Comparison of ENCODE assay signal across 14 cellular contexts in the genomic region with DNA sequence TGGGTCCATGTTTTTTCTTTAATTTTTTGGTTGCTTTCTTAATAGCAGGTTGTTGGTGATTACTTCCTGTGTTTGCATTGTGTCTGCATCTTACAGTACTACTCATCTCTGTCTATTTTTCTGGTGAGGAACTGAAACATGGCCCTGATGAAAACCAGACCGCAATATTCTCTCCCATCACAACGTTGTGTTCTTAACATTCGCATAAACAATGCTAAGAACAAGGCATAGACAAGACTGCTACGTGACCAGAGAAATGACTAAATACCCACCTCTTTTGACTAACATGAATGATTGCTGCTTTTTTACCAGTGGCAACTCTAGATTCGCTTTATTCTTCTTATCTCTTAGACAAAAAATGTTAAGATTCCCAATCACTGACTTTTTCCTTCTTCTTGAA.
DNase-seq lines count a peak whose midpoint lies in the region; ATAC-seq, FAIRE-seq and TF ChIP-seq lines count a peak whose summit lies in the region.
"Had no signal": no experiment of that assay in that cellular context is flagged by ENCODE, and none has a peak within 500 bp of the region (broad histone marks: within the 10 kb centered on the region; RNA-seq: fewer than 3 reads in every experiment).

No MANE protein-coding gene starts in this region.

- no peaks in the 10 kb centered on the region for H3K4me1 Mint-ChIP-seq in activated T-cell treated with anti-CD3 and anti-CD28 coated beads, Interleukin-2, amount 50 U/mL, for 4 hours (ENCODE audit: low read depth)

- peaks cover 8% of the 10 kb centered on the region for H3K9me3 Mint-ChIP-seq in activated T-cell treated with anti-CD3 and anti-CD28 coated beads, Interleukin-2, amount 50 U/mL, for 4 hours

- peak; percentile 49 to 92; a peak in 3 of 4 replicates for TF ChIP-seq EP300 in GM12878 (IDR thresholded peaks at IDR 0.05; ENCODE audit: borderline replicate concordance in 1 of 2, control insufficient read depth in 1 of 2, low read depth in 2 of 2, low read length in 2 of 2)

- RAD21 ChIA-PET in GM12878 (lab: Charles Lee; ENCODE audit: unreplicated experiment): no interaction called here

- no peaks in the 10 kb centered on the region for H3K4me1 ChIP-seq in GM12878 (ENCODE audit: control insufficient read depth, insufficient read depth, low read length)
- H3K4me1 ChIP-seq: Peyer's patch, tibial nerve had no signal

- H3K27ac ChIP-seq in GM12878 (ENCODE audit: control insufficient read depth, insufficient read depth): no peak overlapping the region
- H3K27ac ChIP-seq: Peyer's patch, tibial nerve had no signal

- no TSS peak for BruUV-seq in GM12878 (replicated peaks; lab: Mats Ljungman, UMichigan)

- H3K27me3 ChIP-seq in GM12878 (replicated peaks in 1 of 2; ENCODE audit: control insufficient read depth in 2 of 2, insufficient read depth in 2 of 2, low read length in 1 of 2): no peaks in the 10 kb centered on the region
- H3K27me3 ChIP-seq: Peyer's patch, tibial nerve had no signal

- SMC1A ChIA-PET in GM12878 (lab: Charles Lee; ENCODE audit: uncharacterized antibody, unreplicated experiment): no interaction called here

- no peak overlapping the region for H2AFZ ChIP-seq in GM12878 (ENCODE audit: control insufficient read depth, low read depth, low read length)

- H3K27me3 Mint-ChIP-seq in activated T-cell treated with anti-CD3 and anti-CD28 coated beads, Interleukin-2, amount 50 U/mL, for 4 hours (ENCODE audit: low read depth): peaks cover 8% of the 10 kb centered on the region

- intact Hi-C loops in GM12878 (cut with micrococcal nuclease; ENCODE audit: unreplicated experiment) (no loop called here), left ventricle myocardium superior (cut with micrococcal nuclease) (no loop called here)

- H3K4me2 ChIP-seq in GM12878 (ENCODE audit: control insufficient read depth, insufficient read depth): peak overlapping the region; percentile 22; the same call in 1 of the 2 replicates

- CTCF ChIA-PET in GM12878 (lab: Yijun Ruan, JAX): no interaction called here

- no peaks in the 10 kb centered on the region for H3K36me3 ChIP-seq in GM12878 (ENCODE audit: control insufficient read depth in 2 of 2, insufficient read depth in 2 of 2, low read length in 1 of 2)
- H3K36me3 ChIP-seq: Peyer's patch, tibial nerve had no signal

- no peak overlapping the region for H3K9ac ChIP-seq in GM12878 (ENCODE audit: control insufficient read depth, insufficient read depth, low read length)

- H3K4me3 Mint-ChIP-seq in activated T-cell treated with anti-CD3 and anti-CD28 coated beads, Interleukin-2, amount 50 U/mL, for 4 hours: no peak overlapping the region

- H3K36me3 Mint-ChIP-seq in activated T-cell treated with anti-CD3 and anti-CD28 coated beads, Interleukin-2, amount 50 U/mL, for 4 hours (ENCODE audit: insufficient read depth): no peaks in the 10 kb centered on the region

- TF ChIP-seq POLR2A in GM12878 (IDR thresholded peaks at IDR 0.05; ENCODE audit: low read depth, low read length): no peak

- no peaks in the 10 kb centered on the region; the same call in 2 of the 3 replicates for H3K9me3 ChIP-seq in GM12878 (replicated peaks; ENCODE audit: control insufficient read depth, insufficient read depth, low read length)
- H3K9me3 ChIP-seq: Peyer's patch, tibial nerve had no signal

- TF ChIP-seq RAD21 in GM12878 (IDR thresholded peaks at IDR 0.05; ENCODE audit: insufficient read depth, low read depth, low read length): no peak

- POLR2A ChIA-PET in GM12878 (lab: Charles Lee): no interaction called here

- no peaks in the 10 kb centered on the region for H3K79me2 ChIP-seq in GM12878 (ENCODE audit: control insufficient read depth, insufficient read depth, low read length)

- TF ChIP-seq CTCF in GM12878 (IDR thresholded peaks at IDR 0.05 in 2 of 3, conservative IDR thresholded peaks at IDR 0.05 in 1 of 3; ENCODE audit: control insufficient read depth in 2 of 3, extremely low read depth in 1 of 3, insufficient read depth in 1 of 3, low read depth in 3 of 3, low read length in 3 of 3): no peak

- 17% methylated on average over 5 of the region's 5 CpGs for WGBS in GM12878 (ENCODE audit: insufficient coverage, insufficient replicate concordance, low lambda C conversion rate, missing lambda C conversion rate)

- H3K4me3 ChIP-seq in GM12878: no peak overlapping the region
- H3K4me3 ChIP-seq: Peyer's patch, tibial nerve had no signal

- H4K20me1 ChIP-seq in GM12878 (ENCODE audit: control insufficient read depth, insufficient read depth): no peaks in the 10 kb centered on the region

- FAIRE-seq in GM12878 (lab: Jason Lieb, UNC): peak; percentile 13
- FAIRE-seq: HepG2 had no signal

- DNase-seq in GM12878 (ENCODE audit: low read depth, low spot score): peak; percentile 80
- DNase-seq in NCI-H128 (lab: John Stamatoyannopoulos, UW; ENCODE audit: unreplicated experiment): no peak
- DNase-seq in left ventricle myocardium superior: no peak
- DNase-seq in activated T-cell treated with anti-CD3 and anti-CD28 coated beads for 4 hours: no peak
- DNase-seq in activated T-cell treated with anti-CD3 and anti-CD28 coated beads, Interleukin-2, amount 50 U/mL, for 4 hours: no peak
- DNase-seq: activated gamma-delta T cell treated with Interleukin-2 at 50 U/mL for 16 hours; occipital lobe; Peyer's patch; stimulated activated CD4-positive, alpha-beta T cell treated with anti-CD3 and anti-CD28 coated beads, Interleukin-2, amount 100 ng/mL, for 48 hours had no signal

- in situ Hi-C loops in GM12878 (cut with MboI): no loop called here

- peak; percentile 97 for ATAC-seq in GM18858 (IDR thresholded peaks at IDR 0.05; ENCODE audit: unreplicated experiment)
- peak; percentile 95 for ATAC-seq in GM21528 (IDR thresholded peaks at IDR 0.05; ENCODE audit: low FRiP score, unreplicated experiment)
- ATAC-seq in HG03095 (IDR thresholded peaks at IDR 0.05; ENCODE audit: unreplicated experiment): peak; percentile 99
- ATAC-seq in GM12878: peak; percentile 97
- ATAC-seq in left ventricle myocardium superior: no peak
- no peak for ATAC-seq in activated T-cell treated with anti-CD3 and anti-CD28 coated beads, Interleukin-2, amount 50 U/mL, for 4 hours
- ATAC-seq: HepG2 had no signal

TF ChIP-seq in GM12878, 131 proteins besides CTCF, POLR2A, EP300 and RAD21 (continues in another document):
- TF ChIP-seq MXI1 (IDR thresholded peaks at IDR 0.05; ENCODE audit: low read depth, low read length) (peak; percentile 47; the same call in 1 of the 2 replicates), GATAD2B (conservative IDR thresholded peaks at IDR 0.05; ENCODE audit: low read depth) (0 out of 2 replicates have a peak, but pooled peaks have one; percentile 41), POLR2AphosphoS2 (IDR thresholded peaks at IDR 0.05; ENCODE audit: low read depth, low read length) (no peak), BCL11A (IDR thresholded peaks at IDR 0.05; ENCODE audit: low read depth, low read length) (peak; percentile 59; the same call in 1 of the 2 replicates), ZNF622 (IDR thresholded peaks at IDR 0.05) (no peak), MYC (IDR thresholded peaks at IDR 0.05; ENCODE audit: insufficient read depth, insufficient read length, insufficient replicate concordance, low read length, severe bottlenecking) (no peak), EZH2 (IDR thresholded peaks at IDR 0.05; ENCODE audit: borderline replicate concordance, control insufficient read depth, low read depth, low read length) (no peak), CBX5 (IDR thresholded peaks at IDR 0.05; ENCODE audit: low read depth) (0 out of 2 replicates have a peak, but pooled peaks have one; percentile 35), KAT2A (conservative IDR thresholded peaks at IDR 0.05; ENCODE audit: control insufficient read depth, low read depth, low read length) (no peak), MEF2A (IDR thresholded peaks at IDR 0.05; ENCODE audit: insufficient read depth, low read depth, low read length) (no peak), GABPA (IDR thresholded peaks at IDR 0.05; ENCODE audit: low read depth) (no peak), PAX8 (IDR thresholded peaks at IDR 0.05) (no peak), FOXK2 (IDR thresholded peaks at IDR 0.05) (no peak), MYB (IDR thresholded peaks at IDR 0.05; ENCODE audit: borderline replicate concordance, low read depth, low read length) (no peak)
- TF ChIP-seq, protein P1, sequence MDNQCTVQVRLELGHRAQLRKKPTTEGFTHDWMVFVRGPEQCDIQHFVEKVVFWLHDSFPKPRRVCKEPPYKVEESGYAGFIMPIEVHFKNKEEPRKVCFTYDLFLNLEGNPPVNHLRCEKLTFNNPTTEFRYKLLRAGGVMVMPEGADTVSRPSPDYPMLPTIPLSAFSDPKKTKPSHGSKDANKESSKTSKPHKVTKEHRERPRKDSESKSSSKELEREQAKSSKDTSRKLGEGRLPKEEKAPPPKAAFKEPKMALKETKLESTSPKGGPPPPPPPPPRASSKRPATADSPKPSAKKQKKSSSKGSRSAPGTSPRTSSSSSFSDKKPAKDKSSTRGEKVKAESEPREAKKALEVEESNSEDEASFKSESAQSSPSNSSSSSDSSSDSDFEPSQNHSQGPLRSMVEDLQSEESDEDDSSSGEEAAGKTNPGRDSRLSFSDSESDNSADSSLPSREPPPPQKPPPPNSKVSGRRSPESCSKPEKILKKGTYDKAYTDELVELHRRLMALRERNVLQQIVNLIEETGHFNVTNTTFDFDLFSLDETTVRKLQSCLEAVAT (IDR thresholded peaks at IDR 0.05): no peak
- TF ChIP-seq, protein P2, sequence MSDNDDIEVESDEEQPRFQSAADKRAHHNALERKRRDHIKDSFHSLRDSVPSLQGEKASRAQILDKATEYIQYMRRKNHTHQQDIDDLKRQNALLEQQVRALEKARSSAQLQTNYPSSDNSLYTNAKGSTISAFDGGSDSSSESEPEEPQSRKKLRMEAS (IDR thresholded peaks at IDR 0.05; ENCODE audit: low read depth, low read length): no peak

Comparison
In these comparisons a context has a peak if more than half of its experiments do, and no peak if none do; other contexts are left out.
1. ATAC-seq: peak in GM18858 (single experiment), GM21528 (single experiment), HG03095 (single experiment) and GM12878 (single experiment); none in left ventricle myocardium superior (single experiment) and activated T-cell treated with anti-CD3 and anti-CD28 coated beads, Interleukin-2, amount 50 U/mL, for 4 hours (0 of 2).